Comparison of ENCODE assay signal across 1 cellular context in genomic region chr7:22842383-22842903, GRCh38.
TF ChIP-seq lines count a peak whose summit lies in the region.

No MANE protein-coding gene starts in this region.

TF ChIP-seq in IMR-90, 13 proteins besides CTCF, POLR2A, EP300 and RAD21 (continued from another document):
- TF ChIP-seq USF2 (IDR thresholded peaks at IDR 0.05; ENCODE audit: low read depth, low read length): no peak
- TF ChIP-seq MAZ (IDR thresholded peaks at IDR 0.05; ENCODE audit: borderline replicate concordance, low read depth, low read length): no peak
- TF ChIP-seq CEBPB (IDR thresholded peaks at IDR 0.05; ENCODE audit: low read depth, low read length): no peak
